In genomic region chr7:28867181-28867580, GRCh38 we compare ENCODE assay signal across 24 cellular contexts.
"Had no signal": no experiment of that assay in that cellular context is flagged by ENCODE, and none has a peak within 500 bp of the region (broad histone marks: within the 10 kb centered on the region; RNA-seq: fewer than 3 reads in every experiment).

No MANE protein-coding gene starts in this region.

- H3K4me2 ChIP-seq: neural progenitor cell had no signal

- H3K27me3 ChIP-seq: neural progenitor cell, ovary, right lobe of liver, sigmoid colon, thyroid gland, tibial nerve, upper lobe of right lung, uterus had no signal

- H3K4me3 ChIP-seq: neural progenitor cell, ovary, psoas muscle, right lobe of liver, sigmoid colon, stomach, thoracic aorta, thyroid gland, tibial nerve, upper lobe of right lung, uterus had no signal

- H3K9ac ChIP-seq: neural progenitor cell, parathyroid adenoma had no signal

- H3K9me3 ChIP-seq: ovary, psoas muscle, right lobe of liver, sigmoid colon, stomach, thoracic aorta, thyroid gland, tibial nerve, upper lobe of right lung, uterus had no signal

- H2AFZ ChIP-seq: neural progenitor cell, parathyroid adenoma had no signal

- DNase-seq: naive thymus-derived CD8-positive, alpha-beta T cell; occipital lobe; ovary; posterior cingulate gyrus; psoas muscle; right cardiac atrium; right lobe of liver; sigmoid colon; small intestine; stimulated activated CD4-positive, alpha-beta T cell treated with anti-CD3 and anti-CD28 coated beads, Interleukin-15, amount 100 ng/mL, for 24 hours; stimulated activated CD4-positive, alpha-beta T cell treated with anti-CD3 and anti-CD28 coated beads, Interleukin-2, amount 100 ng/mL, for 24 hours; stimulated activated CD4-positive, alpha-beta T cell treated with anti-CD3 and anti-CD28 coated beads, Interleukin-2, amount 100 ng/mL, for 48 hours; stimulated activated CD4-positive, alpha-beta T cell treated with anti-CD3 and anti-CD28 coated beads, Interleukin-4, amount 100 ng/mL, for 24 hours; stimulated activated naive B cell treated with anti-CD40 and anti-IgM and Interleukin-4, amounts not matched to agents 10 μg/mL and 1 μg/mL and 100 μg/mL, for 72 hours; stimulated activated naive CD4-positive, alpha-beta T cell treated with Interleukin-2 at 50 U/mL for 16 hours; stomach; thyroid gland; upper lobe of right lung; uterus had no signal

- ATAC-seq: naive thymus-derived CD8-positive, alpha-beta T cell; psoas muscle; right cardiac atrium; right lobe of liver; stimulated activated effector memory CD8-positive, alpha-beta T cell treated with anti-CD3 and anti-CD28 coated beads, Interleukin-12 subunit alpha, Interleukin-12 subunit beta, amount 100 ng/mL, for 72 hours; upper lobe of right lung had no signal

- H3K27ac ChIP-seq: neural progenitor cell, ovary, parathyroid adenoma, psoas muscle, right lobe of liver, sigmoid colon, stomach, thoracic aorta, thyroid gland, tibial nerve, upper lobe of right lung, uterus had no signal

- H3K4me1 ChIP-seq: parathyroid adenoma, psoas muscle, right lobe of liver, stomach, thyroid gland, tibial nerve, upper lobe of right lung, uterus had no signal

- H3K36me3 ChIP-seq: neural progenitor cell, ovary, right lobe of liver, sigmoid colon, stomach, thoracic aorta, thyroid gland, tibial nerve, upper lobe of right lung, uterus had no signal
